ENCODE assay signal across 11 cellular contexts in the genomic region with DNA sequence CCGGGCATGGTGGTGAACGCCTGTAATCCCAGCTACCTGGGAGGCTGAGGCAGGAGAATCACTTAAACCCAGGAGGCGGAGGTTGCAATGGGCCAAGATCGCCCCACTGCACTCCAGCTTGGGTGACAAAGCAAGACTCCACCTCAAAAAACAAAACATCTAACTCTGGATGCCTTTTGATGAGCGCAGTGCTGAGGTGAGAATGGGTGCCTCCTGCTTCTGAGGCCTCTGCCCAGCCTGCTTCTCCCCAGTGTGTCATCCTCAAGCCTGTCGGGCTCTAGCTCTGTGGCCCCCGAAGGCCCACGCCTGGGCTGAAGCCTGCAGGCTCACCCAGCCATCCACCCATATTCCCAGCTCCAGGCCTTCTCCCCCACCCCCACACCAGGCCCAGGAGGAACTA. TPM values are rescaled to one million over a fixed set of nuclear protein-coding genes. Genes with fewer than 3 reads are reported as not detected.
DNase-seq lines count a peak whose midpoint lies in the region; ATAC-seq, FAIRE-seq and TF ChIP-seq lines count a peak whose summit lies in the region.
"Had no signal": no experiment of that assay in that cellular context is flagged by ENCODE, and none has a peak within 500 bp of the region (broad histone marks: within the 10 kb centered on the region; RNA-seq: fewer than 3 reads in every experiment).

No MANE protein-coding gene starts in this region.

- H3K18ac ChIP-seq in H1 (ENCODE audit: extremely low read depth, low read length): no peak overlapping the region
- no peak overlapping the region for H3K18ac ChIP-seq in mesendoderm (ENCODE audit: low read length)

- H2BK12ac ChIP-seq in H1 (ENCODE audit: low read depth, low read length): peak overlapping the region; percentile 53

- ATAC-seq in GM18519 (IDR thresholded peaks at IDR 0.05; ENCODE audit: low FRiP score, unreplicated experiment): no peak

- H3K56ac ChIP-seq in H1 (replicated peaks; ENCODE audit: insufficient read length, low read depth, low read length) (no peak overlapping the region), mesendoderm (ENCODE audit: low read length) (no peak overlapping the region)

- no peak overlapping the region for H3K4ac ChIP-seq in H1 (replicated peaks; ENCODE audit: insufficient read length, low read depth, low read length)
- H3K4ac ChIP-seq in mesendoderm (ENCODE audit: low read depth, low read length): no peak overlapping the region

- CTCF ChIA-PET in H1 (lab: Charles Lee; ENCODE audit: partially characterized antibody): interaction anchor here (1.2 to 3.3 kb wide), 4 partner anchors 14 to 42 kb away, joined by 3 to 15 read pairs (median 7); no protein-coding TSS in a partner anchor

- 96% methylated on average over 8 of the region's 8 CpGs; no CpG with 5 or more reads in 1 of the 2 experiments for WGBS in H1 (ENCODE audit: extremely low coverage in 1 of 2, insufficient coverage in 1 of 2, insufficient read length in 1 of 2, insufficient replicate concordance in 2 of 2, low coverage in 1 of 2, low lambda C conversion rate in 2 of 2, missing lambda C conversion rate in 1 of 2), 2 experiments
- WGBS in mesendoderm (ENCODE audit: extremely low coverage, insufficient coverage, low lambda C conversion rate): no CpG with 5 or more reads among the region's 8 CpGs
- WGBS in lower leg skin, 2 donors: 88 to 91% methylated on average over 8 of the region's 8 CpGs

- H3K79me2 ChIP-seq in H1 (ENCODE audit: control insufficient read depth in 1 of 2, insufficient read depth in 2 of 2, low read length in 2 of 2): no peaks in the 10 kb centered on the region
- H3K79me2 ChIP-seq in mesendoderm (ENCODE audit: control insufficient read depth, insufficient read depth, low read length): no peaks in the 10 kb centered on the region

- H3K4me1 ChIP-seq in BLaER1: peaks cover 100% of the 10 kb centered on the region
- peaks cover 5 to 27% (median 22%) of the 10 kb centered on the region in 4 experiments for H3K4me1 ChIP-seq in H1 (replicated peaks in 1 of 4; ENCODE audit: control insufficient read depth in 3 of 4, insufficient read depth in 4 of 4, low read length in 3 of 4)
- peaks cover 80% of the 10 kb centered on the region for H3K4me1 ChIP-seq in rectal smooth muscle tissue (ENCODE audit: control insufficient read depth, insufficient read depth, low read length)
- peaks cover 6% of the 10 kb centered on the region for H3K4me1 ChIP-seq in mesendoderm (ENCODE audit: control insufficient read depth, low read depth, low read length)

- H3K4me2 ChIP-seq in BLaER1 (peak overlapping the region; percentile 85), H1 (ENCODE audit: insufficient read depth in 1 of 2, low read depth in 2 of 2, low read length in 2 of 2) (no peak overlapping the region), mesendoderm (ENCODE audit: low read length) (no peak overlapping the region)

- FAIRE-seq in H1 (lab: Jason Lieb, UNC): no peak

- H3K23ac ChIP-seq in H1 (ENCODE audit: insufficient read length) (no peak overlapping the region), mesendoderm (ENCODE audit: low read length) (no peak overlapping the region)

- DNase-seq in HL-60 (ENCODE audit: low read depth in 1 of 2, low spot score in 1 of 2) (no peak), H1 (ENCODE audit: low read depth in 1 of 2, low spot score in 2 of 2) (no peak), mesendoderm (no peak), lower leg skin (ENCODE audit: low spot score in 2 of 2) (no peak), SW 1271 (lab: John Stamatoyannopoulos, UW) (no peak)
- DNase-seq: NCI-H1048, WERI-Rb-1 had no signal

- H3K27me3 ChIP-seq in BLaER1 (no peaks in the 10 kb centered on the region), HL-60 (ENCODE audit: insufficient read depth, poor library complexity, severe bottlenecking) (no peaks in the 10 kb centered on the region), H1 (replicated peaks in 1 of 4; ENCODE audit: control insufficient read depth in 3 of 4, extremely low read depth in 1 of 4, insufficient read depth in 3 of 4, low read length in 3 of 4) (no peaks in the 10 kb centered on the region), rectal smooth muscle tissue (ENCODE audit: control insufficient read depth, insufficient read depth, low read length) (no peaks in the 10 kb centered on the region), mesendoderm (ENCODE audit: insufficient read depth, low read length, poor library complexity) (no peaks in the 10 kb centered on the region)

- no peak for TF ChIP-seq RAD21 in H1 (IDR thresholded peaks at IDR 0.05 in 1 of 2, conservative IDR thresholded peaks at IDR 0.05 in 1 of 2; ENCODE audit: low read depth in 2 of 2, low read length in 2 of 2)

- no peak overlapping the region for H2BK5ac ChIP-seq in H1 (ENCODE audit: low read depth, low read length)
- H2BK5ac ChIP-seq in mesendoderm (ENCODE audit: low read length): no peak overlapping the region

- H3K79me1 ChIP-seq in H1 (ENCODE audit: low read depth, low read length) (no peaks in the 10 kb centered on the region; the same call in 1 of the 2 replicates), mesendoderm (ENCODE audit: low read length) (no peaks in the 10 kb centered on the region)

- H3K4me3 ChIP-seq in BLaER1: 0 out of 2 replicates have a peak overlapping the region, but pooled peaks have one; percentile 50
- H3K4me3 ChIP-seq in HL-60 (replicated peaks; ENCODE audit: insufficient read depth, low read length): no peak overlapping the region
- no peak overlapping the region for H3K4me3 ChIP-seq in H1 (ENCODE audit: extremely low read depth in 1 of 4, insufficient read depth in 2 of 4, low read depth in 3 of 4, low read length in 4 of 4)
- no peak overlapping the region for H3K4me3 ChIP-seq in rectal smooth muscle tissue (ENCODE audit: low read length)
- no peak overlapping the region for H3K4me3 ChIP-seq in mesendoderm (ENCODE audit: low read length)
- no peak overlapping the region for H3K4me3 ChIP-seq in lower leg skin (ENCODE audit: low read depth, poor library complexity, severe bottlenecking)

- H3K9me3 ChIP-seq in BLaER1: no peaks in the 10 kb centered on the region
- H3K9me3 ChIP-seq in H1 (ENCODE audit: insufficient read depth in 2 of 2, low read depth in 1 of 2, low read length in 1 of 2): no peaks in the 10 kb centered on the region

- no peak overlapping the region for H2BK15ac ChIP-seq in H1 (ENCODE audit: low read length)
- H2BK15ac ChIP-seq in mesendoderm (replicated peaks; ENCODE audit: low read depth): no peak overlapping the region

- TF ChIP-seq POLR2A in H1 (IDR thresholded peaks at IDR 0.05; ENCODE audit: control extremely low read depth in 1 of 2, low read depth in 2 of 2, low read length in 2 of 2) (no peak), lower leg skin (IDR thresholded peaks at IDR 0.05) (no peak)

- H4K8ac ChIP-seq in H1 (ENCODE audit: extremely low read depth, insufficient read depth, low read length): no peak overlapping the region
- no peak overlapping the region for H4K8ac ChIP-seq in mesendoderm (ENCODE audit: low read depth, low read length)

- TF ChIP-seq CTCF in HL-60 (IDR thresholded peaks at IDR 0.05; ENCODE audit: insufficient read depth, low read length) (no peak), H1 (IDR thresholded peaks at IDR 0.05; ENCODE audit: control extremely low read depth in 1 of 3, insufficient read depth in 1 of 3, low read depth in 1 of 3, low read length in 3 of 3) (no peak), lower leg skin (IDR thresholded peaks at IDR 0.05) (no peak)

- intact Hi-C loops in lower leg skin (cut with DNase I; ENCODE audit: low total_unique reads): no loop called here

- H4K20me1 ChIP-seq in BLaER1 (no peaks in the 10 kb centered on the region), H1 (replicated peaks in 1 of 2; ENCODE audit: control insufficient read depth in 1 of 2, insufficient read depth in 2 of 2, low read length in 2 of 2) (no peaks in the 10 kb centered on the region)

- H4K91ac ChIP-seq in H1 (replicated peaks; ENCODE audit: insufficient read length, low read length): no peak overlapping the region

- no peak overlapping the region for H2AK5ac ChIP-seq in H1 (ENCODE audit: low read depth, low read length)
- H2AK5ac ChIP-seq in mesendoderm (ENCODE audit: low read length): no peak overlapping the region

- POLR2A ChIA-PET in H1 (lab: Charles Lee; ENCODE audit: partially characterized antibody): interaction anchor here (0.6 to 2.4 kb wide), 6 partner anchors 9 to 52 kb away, joined by 3 to 13 read pairs (median 4); no protein-coding TSS in a partner anchor

- H3K27ac ChIP-seq in BLaER1 (peak overlapping the region; percentile 87), HL-60 (replicated peaks) (peak overlapping the region; percentile 95), H1 (ENCODE audit: low read depth, low read length) (no peak overlapping the region), rectal smooth muscle tissue (ENCODE audit: low read depth, low read length) (peak overlapping the region; percentile 98), mesendoderm (ENCODE audit: low read depth, low read length) (no peak overlapping the region)

- TF ChIP-seq EP300 in H1 (IDR thresholded peaks at IDR 0.05; ENCODE audit: borderline replicate concordance in 1 of 2, low read depth in 2 of 2, low read length in 2 of 2): no peak

- H2BK20ac ChIP-seq in H1 (ENCODE audit: low read length): no peak overlapping the region

- H4K5ac ChIP-seq in H1 (ENCODE audit: insufficient read length, low read depth, low read length): no peak overlapping the region
- H4K5ac ChIP-seq in mesendoderm (ENCODE audit: low read length): no peak overlapping the region

- H2AFZ ChIP-seq in H1 (ENCODE audit: low read length): no peak overlapping the region

- peak overlapping the region; percentile 73 for H3K9ac ChIP-seq in BLaER1
- H3K9ac ChIP-seq in H1 (replicated peaks in 1 of 4; ENCODE audit: extremely low read depth in 1 of 4, low read depth in 3 of 4, low read length in 3 of 4): no peak overlapping the region
- no peak overlapping the region for H3K9ac ChIP-seq in rectal smooth muscle tissue (ENCODE audit: low read length)
- H3K9ac ChIP-seq in mesendoderm (ENCODE audit: low read length): no peak overlapping the region

- peaks cover 15% of the 10 kb centered on the region for H3K36me3 ChIP-seq in BLaER1
- H3K36me3 ChIP-seq in H1 (ENCODE audit: control insufficient read depth in 2 of 4, insufficient read depth in 4 of 4, low read length in 3 of 4): no peaks in the 10 kb centered on the region
- H3K36me3 ChIP-seq in rectal smooth muscle tissue (ENCODE audit: control insufficient read depth, insufficient read depth, low read length): no peaks in the 10 kb centered on the region
- no peaks in the 10 kb centered on the region for H3K36me3 ChIP-seq in mesendoderm (ENCODE audit: control insufficient read depth, insufficient read depth, low read length)

- no peak overlapping the region for H3K14ac ChIP-seq in H1 (ENCODE audit: insufficient read length)

- H3K23me2 ChIP-seq in H1 (ENCODE audit: low read depth, low read length): no peaks in the 10 kb centered on the region

- no peak overlapping the region for H2BK120ac ChIP-seq in H1 (replicated peaks; ENCODE audit: low read depth, low read length)
- H2BK120ac ChIP-seq in mesendoderm (ENCODE audit: low read depth, low read length): no peak overlapping the region

RNA-seq across cellular contexts. Expression of a gene that starts 10.5 kb away (rescaled TPM):
- total RNA-seq in H1 (2021; fragmentation: NEBNext Ultra II Directional; extraction: Animal tissue kit (Norgen Biotek cat#: 25700)): 34.2 and 36.7 TPM in 2 replicates
- 23.3 and 33.8 TPM in 2 replicates for polyA plus RNA-seq in H1 (2011; rRNA removed)
- polyA plus RNA-seq in H1 (2011; cell fraction: cytosol; rRNA removed): 26.1 TPM
- polyA plus RNA-seq in H1 (2011; cell fraction: nucleus; rRNA removed): 34.8 TPM
- 22.4 to 38.9 TPM (median 37.5 TPM) in 4 replicates for polyA plus RNA-seq in H1 (2012, experiment 1 of 2)
- 14.0 TPM for polyA plus RNA-seq in H1 (2012, experiment 2 of 2)
- polyA plus RNA-seq in H1 (2013, experiment 1 of 2): 32.8 TPM
- polyA plus RNA-seq in H1 (2013, experiment 2 of 2): 34.0 TPM
- polyA minus RNA-seq in H1 (2011; rRNA and poly(A)+ RNA removed): 13.3 and 15.3 TPM in 2 replicates
- 23.2 TPM for polyA minus RNA-seq in H1 (2011; cell fraction: cytosol; rRNA and poly(A)+ RNA removed)
- 18.2 TPM for polyA minus RNA-seq in H1 (2011; cell fraction: nucleus; rRNA and poly(A)+ RNA removed)
- 43.1 TPM for polyA plus RNA-seq in mesendoderm (2013, experiment 1 of 2)
- polyA plus RNA-seq in mesendoderm (2013, experiment 2 of 2): 46.9 TPM
- 10 to 100 TPM; 18.4 to 55.5 (median 25.2) TPM for total RNA-seq in lower leg skin
- polyA plus RNA-seq: CD8-positive, alpha-beta memory T cell had no signal

RNA-seq across cellular contexts. Expression of a gene that starts 50.0 kb away (rescaled TPM):
- total RNA-seq in H1 (2021; fragmentation: NEBNext Ultra II Directional; extraction: Animal tissue kit (Norgen Biotek cat#: 25700)): 4.0 and 4.6 TPM in 2 replicates
- 5.6 and 8.0 TPM in 2 replicates for polyA plus RNA-seq in H1 (2011; rRNA removed)
- 6.7 TPM for polyA plus RNA-seq in H1 (2011; cell fraction: cytosol; rRNA removed)
- polyA plus RNA-seq in H1 (2011; cell fraction: nucleus; rRNA removed): 9.0 TPM
- polyA plus RNA-seq in H1 (2012, experiment 1 of 2): 4.6 to 6.5 TPM (median 5.2 TPM) in 4 replicates
- polyA plus RNA-seq in H1 (2012, experiment 2 of 2): 3.3 TPM
- polyA plus RNA-seq in H1 (2013, experiment 1 of 2): 2.7 TPM
- polyA plus RNA-seq in H1 (2013, experiment 2 of 2): 3.3 TPM
- polyA minus RNA-seq in H1 (2011; rRNA and poly(A)+ RNA removed): 1.7 and 2.2 TPM in 2 replicates
- 4.3 TPM for polyA minus RNA-seq in H1 (2011; cell fraction: cytosol; rRNA and poly(A)+ RNA removed)
- polyA minus RNA-seq in H1 (2011; cell fraction: nucleus; rRNA and poly(A)+ RNA removed): 1.5 TPM
- 4.1 TPM for polyA plus RNA-seq in mesendoderm (2013, experiment 1 of 2)
- 4.1 TPM for polyA plus RNA-seq in mesendoderm (2013, experiment 2 of 2)
- 100 to 1,000 TPM in 3 of 4 donors, 10 to 100 TPM in 1; 96.9 to 158 (median 129) TPM for total RNA-seq in lower leg skin
- total RNA-seq: CD8-positive, alpha-beta memory T cell had no signal
- polyA plus RNA-seq: CD8-positive, alpha-beta memory T cell had no signal

Comparison
In these comparisons a context has a peak if more than half of its experiments do, and no peak if none do; other contexts are left out.
1. H3K27ac ChIP-seq: peak in BLaER1 (single experiment), HL-60 (single experiment) and rectal smooth muscle tissue (single experiment); none in H1 (single experiment) and mesendoderm (single experiment).
2. RNA of a gene that starts 50.0 kb away (total RNA-seq): 96.9 to 158 TPM in lower leg skin; 4.0 to 4.6 TPM in H1; every median in the first group is over 10 times any median in the second.